ENCODE assay signal across 13 cellular contexts in genomic region chr18:45562567-45563479, GRCh38. TPM values are rescaled to one million over a fixed set of nuclear protein-coding genes. Genes with fewer than 3 reads are reported as not detected.
DNase-seq lines count a peak whose midpoint lies in the region; ATAC-seq and TF ChIP-seq lines count a peak whose summit lies in the region.
"Had no signal": no experiment of that assay in that cellular context is flagged by ENCODE, and none has a peak within 500 bp of the region (broad histone marks: within the 10 kb centered on the region; RNA-seq: fewer than 3 reads in every experiment).

No MANE protein-coding gene starts in this region.

- H3K27ac ChIP-seq in gastroesophageal sphincter (peak overlapping the region; percentile 54 to 72 (median 60)), thoracic aorta (peak overlapping the region; percentile 80 to 83)

- ATAC-seq in gastroesophageal sphincter (peak; percentile 45), mucosa of descending colon (peak; percentile 14), thoracic aorta (ENCODE audit: insufficient number of reproducible peaks, low FRiP score, low read depth) (peak; percentile 51), GM19397 (IDR thresholded peaks at IDR 0.05; ENCODE audit: unreplicated experiment) (no peak)
- ATAC-seq: naive thymus-derived CD4-positive, alpha-beta T cell; T-helper 17 cell had no signal

- TF ChIP-seq POLR2A in gastroesophageal sphincter (IDR thresholded peaks at IDR 0.05) = no peak

- no peak for TF ChIP-seq EP300 in gastroesophageal sphincter (IDR thresholded peaks at IDR 0.05)

- H3K4me1 ChIP-seq in gastroesophageal sphincter (peaks cover 3 to 53% (median 10%) of the 10 kb centered on the region in 3 donors), mucosa of descending colon (ENCODE audit: low read depth) (no peaks in the 10 kb centered on the region), thoracic aorta (ENCODE audit: control insufficient read depth in 1 of 2, low read depth in 2 of 2) (peaks cover 14 to 42% of the 10 kb centered on the region in 2 donors)

- H3K9me3 ChIP-seq in gastroesophageal sphincter (no peaks in the 10 kb centered on the region), mucosa of descending colon (no peaks in the 10 kb centered on the region), thoracic aorta (no peaks in the 10 kb centered on the region)

- TF ChIP-seq CTCF in gastroesophageal sphincter (IDR thresholded peaks at IDR 0.05) = no peak
- TF ChIP-seq CTCF in mucosa of descending colon (IDR thresholded peaks at IDR 0.05) = no peak
- TF ChIP-seq CTCF in thoracic aorta (IDR thresholded peaks at IDR 0.05) = no peak

- H3K4me3 ChIP-seq in gastroesophageal sphincter (no peak overlapping the region), mucosa of descending colon (no peak overlapping the region), thoracic aorta (no peak overlapping the region)

- H3K36me3 ChIP-seq in gastroesophageal sphincter (no peaks in the 10 kb centered on the region), mucosa of descending colon (ENCODE audit: low read depth) (no peaks in the 10 kb centered on the region), thoracic aorta (no peaks in the 10 kb centered on the region)

- intact Hi-C loops in mucosa of descending colon (cut with DNase I, micrococcal nuclease) = no loop called here

- DNase-seq in M059J (ENCODE audit: low read depth) = peak; percentile 54
- peak in 2 of 3 donors; percentile 46 to 49 for DNase-seq in mucosa of descending colon
- no peak for DNase-seq in thoracic aorta (ENCODE audit: low spot score)
- no peak for DNase-seq in SKM-1 treated with dmso at 0.1 percent for 144 hours (lab: John Stamatoyannopoulos, UW; ENCODE audit: unreplicated experiment)
- no peak for DNase-seq in RKO (ENCODE audit: low spot score)
- DNase-seq in OCI-M1 (lab: John Stamatoyannopoulos, UW) = no peak
- DNase-seq: activated gamma-delta T cell treated with Interleukin-2 at 50 U/mL for 16 hours; head of caudate nucleus; naive thymus-derived CD4-positive, alpha-beta T cell; T-helper 17 cell had no signal

- H3K27me3 ChIP-seq in gastroesophageal sphincter (no peaks in the 10 kb centered on the region), thoracic aorta (replicated peaks; ENCODE audit: insufficient read depth) (no peaks in the 10 kb centered on the region)

- 39 to 57% methylated on average over 8 to 9 of the region's 11 CpGs for WGBS in gastroesophageal sphincter (ENCODE audit: low coverage in 1 of 2), 2 donors

RNA-seq across cellular contexts. Expression of gene SLC14A2, which starts 52.5 kb away (rescaled TPM):
- total RNA-seq in M059J (2014; rRNA removed; shearing (Covaris generic)) = 0.07 TPM in 1 of 2 replicates, not detected in the other
- total RNA-seq in gastroesophageal sphincter = under 1 TPM in 1 of 4 donors, not detected in 3; 0.15 TPM
- total RNA-seq in mucosa of descending colon = under 1 TPM in 1 of 3 donors, not detected in 2; 0.17 TPM
- under 1 TPM in 1 of 2 donors, not detected in 1; 0.35 TPM for total RNA-seq in thoracic aorta
- total RNA-seq: astrocyte had no signal

Comparison
In these comparisons a context has a peak if more than half of its experiments do, and no peak if none do; other contexts are left out.
1. DNase-seq: peak in M059J (single experiment) and mucosa of descending colon (2 of 3); none in thoracic aorta (single experiment), SKM-1 treated with dmso at 0.1 percent for 144 hours (single experiment), RKO (single experiment) and OCI-M1 (single experiment).